ENCODE assay signal across 20 cellular contexts in the genomic region with DNA sequence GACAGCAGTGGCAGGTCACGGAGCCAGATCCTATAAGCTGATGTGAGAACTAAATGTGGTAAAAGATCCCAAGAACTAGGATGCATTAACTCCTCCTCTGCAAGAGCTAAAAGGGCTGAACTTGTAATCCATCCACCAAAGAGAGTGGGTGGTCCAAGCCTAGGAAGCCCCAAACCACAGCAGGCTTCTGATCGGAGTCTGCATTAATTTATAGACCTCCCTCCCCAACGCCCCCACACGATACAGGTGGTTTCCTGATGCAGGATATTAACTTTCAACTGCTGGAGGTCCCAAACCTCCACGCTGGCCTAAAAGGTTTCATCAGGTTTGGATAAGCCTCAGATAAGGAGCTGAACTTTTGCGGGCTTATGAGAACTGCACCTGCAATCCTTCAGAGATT.
DNase-seq lines count a peak whose midpoint lies in the region; ATAC-seq and TF ChIP-seq lines count a peak whose summit lies in the region.
"Had no signal": no experiment of that assay in that cellular context is flagged by ENCODE, and none has a peak within 500 bp of the region (broad histone marks: within the 10 kb centered on the region; RNA-seq: fewer than 3 reads in every experiment).

No MANE protein-coding gene starts in this region.

- peak overlapping the region; percentile 4; the same call in 1 of the 2 replicates for H3K4me2 ChIP-seq in BLaER1
- H3K4me2 ChIP-seq in neuronal stem cell (ENCODE audit: insufficient read depth, low read length, poor library complexity, severe bottlenecking) = no peak overlapping the region

- H2BK5ac ChIP-seq in neuronal stem cell (ENCODE audit: low read length) = no peak overlapping the region

- H3K36me3 ChIP-seq in BLaER1 (0 out of 2 replicates have a peak, but pooled peaks cover 4% of the 10 kb centered on the region), SJCRH30 (no peaks in the 10 kb centered on the region), endodermal cell (ENCODE audit: control insufficient read depth, insufficient read depth, low read length) (no peaks in the 10 kb centered on the region), neuronal stem cell (replicated peaks in 1 of 2; ENCODE audit: control insufficient read depth in 2 of 2, insufficient read depth in 2 of 2, low read length in 2 of 2) (no peaks in the 10 kb centered on the region)
- H3K36me3 ChIP-seq in CD8-positive, alpha-beta T cell (ENCODE audit: insufficient read depth, low read length) = no peaks in the 10 kb centered on the region
- H3K36me3 ChIP-seq: HAP-1 had no signal

- intact Hi-C loops in CD8-positive, alpha-beta T cell (cut with DNase I, micrococcal nuclease) = no loop called here

- H3K18ac ChIP-seq in neuronal stem cell (ENCODE audit: low read length) = peak overlapping the region; percentile 41

- H2BK120ac ChIP-seq in neuronal stem cell (ENCODE audit: low read depth, low read length) = no peak overlapping the region

- H2BK15ac ChIP-seq in neuronal stem cell (ENCODE audit: low read length) = no peak overlapping the region

- CTCF ChIA-PET in CD8-positive, alpha-beta T cell (lab: Charles Lee) = no interaction called here

- H3K9me3 Mint-ChIP-seq in endodermal cell = peaks cover 14% of the 10 kb centered on the region
- H3K9me3 Mint-ChIP-seq in CD8-positive, alpha-beta T cell = peaks cover 12% of the 10 kb centered on the region

- H3K27ac ChIP-seq in BLaER1 (no peak overlapping the region), SJCRH30 (no peak overlapping the region), endodermal cell (ENCODE audit: low read depth, low read length) (no peak overlapping the region), neuronal stem cell (replicated peaks; ENCODE audit: low read length) (no peak overlapping the region)
- H3K27ac ChIP-seq in CD8-positive, alpha-beta T cell (ENCODE audit: low read depth, low read length) = no peak overlapping the region
- H3K27ac ChIP-seq: 22Rv1; BLaER1 treated with 17β-estradiol and CSF1 and Interleukin-3, amounts not matched to agents 10 nM and 100 nM had no signal

- H3K36me3 Mint-ChIP-seq in endodermal cell (ENCODE audit: low read depth) = no peaks in the 10 kb centered on the region
- no peaks in the 10 kb centered on the region for H3K36me3 Mint-ChIP-seq in CD8-positive, alpha-beta T cell
- H3K36me3 Mint-ChIP-seq: CD14-positive monocyte had no signal

- no peak overlapping the region for H2AK5ac ChIP-seq in neuronal stem cell (ENCODE audit: low read depth, low read length)

- no peak overlapping the region for H3K9ac ChIP-seq in BLaER1
- H3K9ac ChIP-seq in endodermal cell (ENCODE audit: extremely low read depth, low read length, poor library complexity, severe bottlenecking) = no peak overlapping the region
- no peak overlapping the region for H3K9ac ChIP-seq in neuronal stem cell (ENCODE audit: low read depth, low read length, poor library complexity)
- H3K9ac ChIP-seq: BLaER1 treated with 17β-estradiol and CSF1 and Interleukin-3, amounts not matched to agents 10 nM and 100 nM had no signal

- POLR2A ChIA-PET in CD8-positive, alpha-beta T cell (lab: Charles Lee) = no interaction called here

- peaks cover 35% of the 10 kb centered on the region for H3K4me1 ChIP-seq in BLaER1
- H3K4me1 ChIP-seq in SJCRH30 = peaks cover 8% of the 10 kb centered on the region
- no peaks in the 10 kb centered on the region for H3K4me1 ChIP-seq in endodermal cell (ENCODE audit: control insufficient read depth, insufficient read depth, low read length)
- H3K4me1 ChIP-seq in neuronal stem cell (ENCODE audit: control insufficient read depth in 2 of 2, insufficient read depth in 1 of 2, low read depth in 1 of 2, low read length in 2 of 2) = no peaks in the 10 kb centered on the region
- no peaks in the 10 kb centered on the region for H3K4me1 ChIP-seq in CD8-positive, alpha-beta T cell (ENCODE audit: insufficient read depth, low read length)
- H3K4me1 ChIP-seq: HAP-1 had no signal

- no peaks in the 10 kb centered on the region for H3K79me1 ChIP-seq in neuronal stem cell (ENCODE audit: low read depth, low read length)

- no peaks in the 10 kb centered on the region for H3K27me3 ChIP-seq in BLaER1
- no peaks in the 10 kb centered on the region for H3K27me3 ChIP-seq in SJCRH30
- H3K27me3 ChIP-seq in endodermal cell (ENCODE audit: control insufficient read depth, insufficient read depth, low read length, poor library complexity, severe bottlenecking) = no peaks in the 10 kb centered on the region
- peaks cover 0 to 2% (median 0%) of the 10 kb centered on the region in 3 experiments for H3K27me3 ChIP-seq in neuronal stem cell (ENCODE audit: control insufficient read depth in 3 of 3, insufficient read depth in 3 of 3, low read depth in 1 of 3, low read length in 3 of 3)
- H3K27me3 ChIP-seq in CD8-positive, alpha-beta T cell (ENCODE audit: insufficient read depth, low read length) = no peaks in the 10 kb centered on the region
- H3K27me3 ChIP-seq: BLaER1 treated with 17β-estradiol and CSF1 and Interleukin-3, amounts not matched to agents 10 nM and 100 nM had no signal

- no peak overlapping the region for H3K4me3 Mint-ChIP-seq in endodermal cell
- H3K4me3 Mint-ChIP-seq in CD8-positive, alpha-beta T cell = no peak overlapping the region
- H3K4me3 Mint-ChIP-seq: B cell; CD14-positive monocyte; CD4-positive, alpha-beta T cell; HFFc6 had no signal

- no peak overlapping the region for H3K4ac ChIP-seq in neuronal stem cell (ENCODE audit: low read length)

- H3K14ac ChIP-seq in neuronal stem cell (ENCODE audit: low read length) = no peak overlapping the region

- H3K27ac Mint-ChIP-seq in endodermal cell = peak overlapping the region; percentile 41
- no peak overlapping the region for H3K27ac Mint-ChIP-seq in CD8-positive, alpha-beta T cell
- H3K27ac Mint-ChIP-seq: B cell; CD14-positive monocyte; CD4-positive, alpha-beta T cell; HFFc6 had no signal

- H3K23ac ChIP-seq in neuronal stem cell (ENCODE audit: low read depth, low read length, poor library complexity) = no peak overlapping the region

- H2AFZ ChIP-seq in neuronal stem cell (ENCODE audit: low read length) = no peak overlapping the region

- H3K4me3 ChIP-seq in BLaER1 (no peak overlapping the region), SJCRH30 (no peak overlapping the region), endodermal cell (ENCODE audit: low read length) (no peak overlapping the region), neuronal stem cell (ENCODE audit: low read length in 2 of 2) (no peak overlapping the region)
- H3K4me3 ChIP-seq in CD8-positive, alpha-beta T cell (ENCODE audit: low read depth, low read length) = no peak overlapping the region
- H3K4me3 ChIP-seq: BLaER1 treated with 17β-estradiol and CSF1 and Interleukin-3, amounts not matched to agents 10 nM and 100 nM; HAP-1 had no signal

- H3K27me3 Mint-ChIP-seq in endodermal cell (ENCODE audit: insufficient read depth) = peaks cover 2% of the 10 kb centered on the region
- H3K27me3 Mint-ChIP-seq in CD8-positive, alpha-beta T cell (ENCODE audit: low read depth) = peaks cover 1% of the 10 kb centered on the region
- H3K27me3 Mint-ChIP-seq: B cell had no signal

- no peak for TF ChIP-seq CTCF in endodermal cell (conservative IDR thresholded peaks at IDR 0.05)
- TF ChIP-seq CTCF in CD8-positive, alpha-beta T cell (IDR thresholded peaks at IDR 0.05) = no peak

- no peaks in the 10 kb centered on the region for H4K20me1 ChIP-seq in BLaER1
- H4K20me1 ChIP-seq: BLaER1 treated with 17β-estradiol and CSF1 and Interleukin-3, amounts not matched to agents 10 nM and 100 nM had no signal

- H3K9me3 ChIP-seq in BLaER1 = peaks cover 17% of the 10 kb centered on the region
- no peaks in the 10 kb centered on the region for H3K9me3 ChIP-seq in SJCRH30 (replicated peaks)
- H3K9me3 ChIP-seq in endodermal cell (ENCODE audit: control insufficient read depth, low read length) = peaks cover 13% of the 10 kb centered on the region
- peaks cover 0 to 17% of the 10 kb centered on the region in 2 donors for H3K9me3 ChIP-seq in neuronal stem cell (replicated peaks in 1 of 2; ENCODE audit: control insufficient read depth in 2 of 2, insufficient read depth in 1 of 2, low read depth in 1 of 2, low read length in 2 of 2)
- no peaks in the 10 kb centered on the region for H3K9me3 ChIP-seq in CD8-positive, alpha-beta T cell (ENCODE audit: low read length)
- H3K9me3 ChIP-seq: HAP-1 had no signal

- no peak overlapping the region for H2BK12ac ChIP-seq in neuronal stem cell (ENCODE audit: low read length)

- H3K4me1 Mint-ChIP-seq in endodermal cell = no peaks in the 10 kb centered on the region
- no peaks in the 10 kb centered on the region for H3K4me1 Mint-ChIP-seq in CD8-positive, alpha-beta T cell (ENCODE audit: low read depth)
- H3K4me1 Mint-ChIP-seq: B cell, CD14-positive monocyte had no signal

- WGBS in endodermal cell (ENCODE audit: insufficient coverage in 1 of 2, insufficient read length in 1 of 2), 2 experiments = 91 to 97% methylated on average over 6 of the region's 6 CpGs
- no CpG with 5 or more reads among the region's 6 CpGs for WGBS in neuronal stem cell (ENCODE audit: extremely low coverage in 2 of 2, insufficient read length in 2 of 2, insufficient replicate concordance in 1 of 2), 2 donors

- DNase-seq in SJCRH30 = peak; percentile 21 to 51
- no peak for DNase-seq in endodermal cell
- DNase-seq in neuronal stem cell (ENCODE audit: low spot score) = no peak
- DNase-seq in NCI-H2081 treated with DMSO at 0.1 percent for 48 hours (lab: John Stamatoyannopoulos, UW) = no peak
- no peak for DNase-seq in activated CD4-positive, CD25-positive, alpha-beta regulatory T cell (lab: John Stamatoyannopoulos, UW)
- no peak for DNase-seq in CD8-positive, alpha-beta T cell
- DNase-seq: Calu3; CD4-positive, alpha-beta T cell; COR-L47; DMS153; DND-41; GOT3; HFFc6 had no signal

- H4K91ac ChIP-seq in neuronal stem cell (ENCODE audit: low read depth, low read length, poor library complexity) = no peak overlapping the region

- no peak overlapping the region for H4K8ac ChIP-seq in neuronal stem cell (ENCODE audit: low read depth, low read length)

- no peak for ATAC-seq in HG03135 (IDR thresholded peaks at IDR 0.05; ENCODE audit: unreplicated experiment)
- no peak for ATAC-seq in CD8-positive, alpha-beta T cell

Comparison
In these comparisons a context has a peak if more than half of its experiments do, and no peak if none do; other contexts are left out.
1. DNase-seq: peak in SJCRH30 (2 of 2); none in endodermal cell (single experiment), neuronal stem cell (single experiment), NCI-H2081 treated with DMSO at 0.1 percent for 48 hours (single experiment), activated CD4-positive, CD25-positive, alpha-beta regulatory T cell (0 of 4) and CD8-positive, alpha-beta T cell (0 of 7).